ENCODE assay signal across 11 cellular contexts in genomic region chr9:127559247-127559680, GRCh38. TPM values are rescaled to one million over a fixed set of nuclear protein-coding genes. Genes with fewer than 3 reads are reported as not detected.
DNase-seq lines count a peak whose midpoint lies in the region; ATAC-seq and TF ChIP-seq lines count a peak whose summit lies in the region.
"Had no signal": no experiment of that assay in that cellular context is flagged by ENCODE, and none has a peak within 500 bp of the region (broad histone marks: within the 10 kb centered on the region; RNA-seq: fewer than 3 reads in every experiment).

No MANE protein-coding gene starts in this region.

- TF ChIP-seq POLR2A in heart left ventricle (IDR thresholded peaks at IDR 0.05) (no peak), uterus (IDR thresholded peaks at IDR 0.05) (no peak)

- no peak overlapping the region for H3K4me3 ChIP-seq in heart left ventricle
- H3K4me3 ChIP-seq in naive thymus-derived CD4-positive, alpha-beta T cell (ENCODE audit: low read length), result no peak overlapping the region
- no peak overlapping the region for H3K4me3 ChIP-seq in uterus
- H3K4me3 ChIP-seq: SK-N-MC had no signal

- CTCF ChIA-PET in naive thymus-derived CD4-positive, alpha-beta T cell (lab: Charles Lee), result interaction anchor here (0.6 to 1.8 kb wide), 4 partner anchors 28 to 212 kb away, joined by 3 to 5 read pairs (median 4); partner anchors contain the start of gene TOR2A

- peaks cover 32 to 100% (median 83%) of the 10 kb centered on the region in 12 donors for H3K4me1 ChIP-seq in heart left ventricle
- peaks cover 32 to 45% of the 10 kb centered on the region in 2 donors for H3K4me1 ChIP-seq in naive thymus-derived CD4-positive, alpha-beta T cell (ENCODE audit: control insufficient read depth in 2 of 2, insufficient read depth in 2 of 2, low read length in 2 of 2)
- peaks cover 8 to 24% of the 10 kb centered on the region in 2 donors for H3K4me1 ChIP-seq in uterus

- TF ChIP-seq CTCF in heart left ventricle (IDR thresholded peaks at IDR 0.05), result no peak
- TF ChIP-seq CTCF in brain (conservative IDR thresholded peaks at IDR 0.05), result no peak
- TF ChIP-seq CTCF in uterus (IDR thresholded peaks at IDR 0.05), result no peak

- H3K27me3 ChIP-seq in heart left ventricle (no peaks in the 10 kb centered on the region), uterus (no peaks in the 10 kb centered on the region)
- no peaks in the 10 kb centered on the region for H3K27me3 ChIP-seq in naive thymus-derived CD4-positive, alpha-beta T cell (ENCODE audit: control insufficient read depth in 2 of 2, insufficient read depth in 2 of 2, low read length in 2 of 2)

- H3K27me3 Mint-ChIP-seq in brain, result no peaks in the 10 kb centered on the region
- H3K27me3 Mint-ChIP-seq in naive thymus-derived CD4-positive, alpha-beta T cell, result no peaks in the 10 kb centered on the region

- peak overlapping the region in 7 of 12 donors; percentile 10 to 88 (median 74) for H3K27ac ChIP-seq in heart left ventricle
- H3K27ac ChIP-seq in naive thymus-derived CD4-positive, alpha-beta T cell (ENCODE audit: low read depth, low read length), result peak overlapping the region; percentile 23
- peak overlapping the region; percentile 81 to 89 for H3K27ac ChIP-seq in uterus

- H3K4me1 Mint-ChIP-seq in brain, result peaks cover 78% of the 10 kb centered on the region
- peaks cover 53 to 86% (median 67%) of the 10 kb centered on the region in 7 donors for H3K4me1 Mint-ChIP-seq in naive thymus-derived CD4-positive, alpha-beta T cell

- H3K27ac Mint-ChIP-seq in brain, result peak overlapping the region; percentile 59 to 94 (median 85)
- H3K27ac Mint-ChIP-seq in naive thymus-derived CD4-positive, alpha-beta T cell, result peak overlapping the region in 7 of 9 donors; percentile 75 to 92 (median 82)

- peaks cover 0 to 2% (median 0%) of the 10 kb centered on the region in 5 experiments for H3K9me3 Mint-ChIP-seq in brain
- no peaks in the 10 kb centered on the region for H3K9me3 Mint-ChIP-seq in naive thymus-derived CD4-positive, alpha-beta T cell

- H3K4me3 Mint-ChIP-seq in brain, result no peak overlapping the region
- H3K4me3 Mint-ChIP-seq in naive thymus-derived CD4-positive, alpha-beta T cell, result peak overlapping the region in 4 of 10 donors; percentile 59 to 77 (median 69)

- WGBS in heart left ventricle, 4 donors, result 67 to 75% (median 73%) methylated on average over 4 to 5 of the region's 5 CpGs

- H3K36me3 ChIP-seq in heart left ventricle (peaks cover 0 to 24% (median 2%) of the 10 kb centered on the region in 9 donors), uterus (no peaks in the 10 kb centered on the region)
- no peaks in the 10 kb centered on the region for H3K36me3 ChIP-seq in naive thymus-derived CD4-positive, alpha-beta T cell (ENCODE audit: control insufficient read depth in 2 of 3, insufficient read depth in 3 of 3, low read length in 3 of 3)

- ATAC-seq in heart left ventricle (no peak), Right ventricle myocardium superior (ENCODE audit: poor library complexity) (no peak), GM21526 (IDR thresholded peaks at IDR 0.05; ENCODE audit: low FRiP score, unreplicated experiment) (no peak)
- ATAC-seq in naive thymus-derived CD4-positive, alpha-beta T cell, result no peak

- intact Hi-C loops in heart left ventricle (cut with DNase I) (no loop called here), Right ventricle myocardium superior (cut with DNase I) (no loop called here), uterus (cut with DNase I; ENCODE audit: low total_unique reads) (no loop called here)
- intact Hi-C loops in naive thymus-derived CD4-positive, alpha-beta T cell (cut with micrococcal nuclease), result no loop called here

- H3K9me3 ChIP-seq in heart left ventricle, result no peaks in the 10 kb centered on the region
- H3K9me3 ChIP-seq in naive thymus-derived CD4-positive, alpha-beta T cell (ENCODE audit: control insufficient read depth in 2 of 3, low read length in 3 of 3), result no peaks in the 10 kb centered on the region
- H3K9me3 ChIP-seq in uterus, result no peaks in the 10 kb centered on the region

- DNase-seq in heart left ventricle (no peak), Right ventricle myocardium superior (no peak), uterus (no peak), DMS153 treated with DMSO at 0.1 percent for 48 hours (lab: John Stamatoyannopoulos, UW; ENCODE audit: unreplicated experiment) (no peak), superior temporal gyrus (ENCODE audit: extremely low spot score) (no peak)
- DNase-seq in naive thymus-derived CD4-positive, alpha-beta T cell, result no peak
- DNase-seq: Karpas-422; stimulated activated CD4-positive, alpha-beta T cell treated with anti-CD3 and anti-CD28 coated beads, Interleukin-12 subunit alpha, Interleukin-12 subunit beta, amount 100 ng/mL, for 4 hours had no signal

- POLR2A ChIA-PET in naive thymus-derived CD4-positive, alpha-beta T cell (lab: Charles Lee), result interaction anchor here (0.8 to 1.4 kb wide), 4 partner anchors 9 to 108 kb away, joined by 3 to 4 read pairs (median 4); partner anchors contain the start of gene LRSAM1

- H3K36me3 Mint-ChIP-seq in brain, result peaks cover 10% of the 10 kb centered on the region
- H3K36me3 Mint-ChIP-seq in naive thymus-derived CD4-positive, alpha-beta T cell, result peaks cover 0 to 29% (median 0%) of the 10 kb centered on the region in 5 donors

RNA-seq across cellular contexts. Expression of gene STXBP1, which starts 52.8 kb away (rescaled TPM):
- total RNA-seq in heart left ventricle, result 100 to 1,000 TPM in 1 of 9 donors, 10 to 100 TPM in 8; 35.9 to 102 (median 50.2) TPM
- 10 to 100 TPM; 14.0 to 23.7 TPM for polyA plus RNA-seq in heart left ventricle
- 50.9 TPM for total RNA-seq in Right ventricle myocardium superior
- 298 TPM for polyA plus RNA-seq in brain (ENCODE audit: insufficient read depth, low read depth, low replicate concordance)
- 10 to 100 TPM in 4 of 5 experiments, 1 to 10 TPM in 1; 6.7 to 17.8 (median 14.1) TPM for total RNA-seq in naive thymus-derived CD4-positive, alpha-beta T cell
- polyA plus RNA-seq in naive thymus-derived CD4-positive, alpha-beta T cell, result 1 to 10 TPM; 3.0 to 3.3 TPM
- total RNA-seq in uterus, result 100 to 1,000 TPM in 2 of 4 donors, 10 to 100 TPM in 2; 46.6 to 147 (median 99.5) TPM

Comparison
In these comparisons a context has a peak if more than half of its experiments do, and no peak if none do; other contexts are left out.
1. H3K27ac ChIP-seq: peak in every context shown above with its lines; median percentile 85 in uterus; 74 in heart left ventricle; 23 in naive thymus-derived CD4-positive, alpha-beta T cell.